In genomic region chr1:57633881-57634280, GRCh38 we compare ENCODE assay signal across 28 cellular contexts.
"Had no signal": no experiment of that assay in that cellular context is flagged by ENCODE, and none has a peak within 500 bp of the region (broad histone marks: within the 10 kb centered on the region; RNA-seq: fewer than 3 reads in every experiment).

No MANE protein-coding gene starts in this region.

- ATAC-seq: naive thymus-derived CD8-positive, alpha-beta T cell; psoas muscle; right cardiac atrium; right lobe of liver; stimulated activated effector memory CD8-positive, alpha-beta T cell treated with anti-CD3 and anti-CD28 coated beads, Interleukin-12 subunit alpha, Interleukin-12 subunit beta, amount 100 ng/mL, for 72 hours; stimulated activated naive B cell treated with anti-CD40 and anti-IgM and Interleukin-4, amounts not matched to agents 10 μg/mL and 1 μg/mL and 100 μg/mL, for 72 hours had no signal

- H3K36me3 ChIP-seq: neural progenitor cell, ovary, right lobe of liver, sigmoid colon, stomach, thoracic aorta, thyroid gland, tibial nerve, upper lobe of left lung, vagina had no signal

- H3K4me3 Mint-ChIP-seq: naive thymus-derived CD8-positive, alpha-beta T cell; nephron; neural progenitor cell; stimulated activated effector memory CD8-positive, alpha-beta T cell treated with anti-CD3 and anti-CD28 coated beads, Interleukin-12 subunit alpha, Interleukin-12 subunit beta, amount 100 ng/mL, for 72 hours; stimulated activated naive B cell treated with anti-CD40 and anti-IgM and Interleukin-4, amounts not matched to agents 10 μg/mL and 1 μg/mL and 100 μg/mL, for 72 hours; stimulated activated naive CD8-positive, alpha-beta T cell treated with anti-CD3 and anti-CD28 coated beads, Interleukin-15, Interleukin-2, amounts not matched to agents 100 ng/mL and 50 ng/mL, for 24 hours had no signal

- H3K27me3 ChIP-seq: neural progenitor cell, ovary, right lobe of liver, sigmoid colon, stomach, thyroid gland, tibial nerve, upper lobe of left lung, vagina had no signal

- H3K4me1 ChIP-seq: neural progenitor cell, parathyroid adenoma, psoas muscle, right lobe of liver, sigmoid colon, stomach, thyroid gland, tibial nerve, upper lobe of left lung, vagina had no signal

- H3K9me3 Mint-ChIP-seq: naive thymus-derived CD8-positive, alpha-beta T cell; nephron; neural progenitor cell; stimulated activated effector memory CD8-positive, alpha-beta T cell treated with anti-CD3 and anti-CD28 coated beads, Interleukin-12 subunit alpha, Interleukin-12 subunit beta, amount 100 ng/mL, for 72 hours; stimulated activated naive B cell treated with anti-CD40 and anti-IgM and Interleukin-4, amounts not matched to agents 10 μg/mL and 1 μg/mL and 100 μg/mL, for 72 hours; stimulated activated naive CD8-positive, alpha-beta T cell treated with anti-CD3 and anti-CD28 coated beads, Interleukin-15, Interleukin-2, amounts not matched to agents 100 ng/mL and 50 ng/mL, for 24 hours had no signal

- H3K27ac ChIP-seq: neural progenitor cell, ovary, parathyroid adenoma, psoas muscle, right lobe of liver, sigmoid colon, stomach, thoracic aorta, thyroid gland, tibial nerve, upper lobe of left lung, vagina had no signal

- H3K4me1 Mint-ChIP-seq: naive thymus-derived CD8-positive, alpha-beta T cell; nephron; stimulated activated effector memory CD8-positive, alpha-beta T cell treated with anti-CD3 and anti-CD28 coated beads, Interleukin-12 subunit alpha, Interleukin-12 subunit beta, amount 100 ng/mL, for 72 hours; stimulated activated naive B cell treated with anti-CD40 and anti-IgM and Interleukin-4, amounts not matched to agents 10 μg/mL and 1 μg/mL and 100 μg/mL, for 72 hours had no signal

- H3K27ac Mint-ChIP-seq: naive thymus-derived CD8-positive, alpha-beta T cell; nephron; neural progenitor cell; progenitor cell of endocrine pancreas; stimulated activated effector memory CD8-positive, alpha-beta T cell treated with anti-CD3 and anti-CD28 coated beads, Interleukin-12 subunit alpha, Interleukin-12 subunit beta, amount 100 ng/mL, for 72 hours; stimulated activated naive B cell treated with anti-CD40 and anti-IgM and Interleukin-4, amounts not matched to agents 10 μg/mL and 1 μg/mL and 100 μg/mL, for 72 hours; stimulated activated naive CD8-positive, alpha-beta T cell treated with anti-CD3 and anti-CD28 coated beads, Interleukin-15, Interleukin-2, amounts not matched to agents 100 ng/mL and 50 ng/mL, for 24 hours had no signal

- DNase-seq: naive thymus-derived CD8-positive, alpha-beta T cell; occipital lobe; ovary; posterior cingulate gyrus; psoas muscle; right cardiac atrium; right lobe of liver; sigmoid colon; small intestine; stimulated activated CD4-positive, alpha-beta T cell treated with anti-CD3 and anti-CD28 coated beads, Interleukin-15, amount 100 ng/mL, for 24 hours; stimulated activated CD4-positive, alpha-beta T cell treated with anti-CD3 and anti-CD28 coated beads, Interleukin-2, amount 100 ng/mL, for 24 hours; stimulated activated CD4-positive, alpha-beta T cell treated with anti-CD3 and anti-CD28 coated beads, Interleukin-2, amount 100 ng/mL, for 48 hours; stimulated activated CD4-positive, alpha-beta T cell treated with anti-CD3 and anti-CD28 coated beads, Interleukin-4, amount 100 ng/mL, for 24 hours; stimulated activated naive B cell treated with anti-CD40 and anti-IgM and Interleukin-4, amounts not matched to agents 10 μg/mL and 1 μg/mL and 100 μg/mL, for 72 hours; stimulated activated naive CD4-positive, alpha-beta T cell treated with Interleukin-2 at 50 U/mL for 16 hours; stomach; trophoblast cell; upper lobe of left lung had no signal

- H2AFZ ChIP-seq: neural progenitor cell, parathyroid adenoma had no signal

- H3K9me3 ChIP-seq: ovary, psoas muscle, right lobe of liver, sigmoid colon, stomach, thoracic aorta, thyroid gland, tibial nerve, upper lobe of left lung, vagina had no signal

- H3K79me2 ChIP-seq: parathyroid adenoma had no signal

- H3K36me3 Mint-ChIP-seq: naive thymus-derived CD8-positive, alpha-beta T cell; neural progenitor cell; stimulated activated effector memory CD8-positive, alpha-beta T cell treated with anti-CD3 and anti-CD28 coated beads, Interleukin-12 subunit alpha, Interleukin-12 subunit beta, amount 100 ng/mL, for 72 hours; stimulated activated naive B cell treated with anti-CD40 and anti-IgM and Interleukin-4, amounts not matched to agents 10 μg/mL and 1 μg/mL and 100 μg/mL, for 72 hours had no signal

- H3K9ac ChIP-seq: neural progenitor cell, parathyroid adenoma had no signal

- H3K4me2 ChIP-seq: neural progenitor cell had no signal

- H3K4me3 ChIP-seq: neural progenitor cell, ovary, psoas muscle, right lobe of liver, sigmoid colon, stomach, thoracic aorta, thyroid gland, tibial nerve, upper lobe of left lung, vagina had no signal
